ENCODE assay signal across 27 cellular contexts in the genomic region with DNA sequence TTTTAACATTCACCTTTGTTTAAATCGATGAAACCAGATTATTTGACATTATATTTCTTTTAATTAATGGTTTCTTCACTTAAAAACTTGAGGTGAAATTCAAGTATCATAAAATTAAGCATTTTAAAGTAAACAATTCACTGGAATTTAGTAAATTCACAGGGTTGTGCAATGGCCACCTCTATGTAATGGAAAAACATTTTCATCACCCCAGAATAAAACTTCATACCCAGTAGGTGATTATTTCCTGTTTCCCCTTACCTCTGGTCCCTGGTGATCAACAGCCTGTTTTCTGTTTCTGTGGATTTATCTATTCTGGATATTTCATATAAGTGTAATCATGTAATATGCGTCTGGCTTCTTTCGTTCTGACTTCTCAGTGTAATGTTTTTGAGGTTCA. TPM values are rescaled to one million over a fixed set of nuclear protein-coding genes. Genes with fewer than 3 reads are reported as not detected.
DNase-seq lines count a peak whose midpoint lies in the region; ATAC-seq and TF ChIP-seq lines count a peak whose summit lies in the region.
"Had no signal": no experiment of that assay in that cellular context is flagged by ENCODE, and none has a peak within 500 bp of the region (broad histone marks: within the 10 kb centered on the region; RNA-seq: fewer than 3 reads in every experiment).

No MANE protein-coding gene starts in this region.

- peak; percentile 49 for ATAC-seq in activated CD4-positive, alpha-beta T cell treated with anti-CD3 and anti-CD28 coated beads for 36 hours
- ATAC-seq in WTC11, result no peak
- no peak for ATAC-seq in activated CD8-positive, alpha-beta memory T cell treated with anti-CD3 and anti-CD28 coated beads, Interleukin-2, amount 10 ng/mL, durations not matched to agents 7 days and 5 days
- ATAC-seq: activated CD4-positive, CD25-positive, alpha-beta regulatory T cell treated with anti-CD3 and anti-CD28 coated beads, Interleukin-2, amount 50 U/mL, for 24 hours; body of pancreas; right lobe of liver had no signal

- CTCF ChIA-PET in activated CD4-positive, alpha-beta T cell treated with anti-CD3 and anti-CD28 coated beads for 36 hours (lab: Charles Lee), result no interaction called here
- CTCF ChIA-PET in A673 (lab: Charles Lee) (no interaction called here), WTC11 (lab: Charles Lee) (interaction anchor here (0.6 kb wide), 1 partner anchor 1074 kb away, joined by 3 read pairs; no protein-coding TSS in a partner anchor)
- CTCF ChIA-PET in activated CD8-positive, alpha-beta memory T cell treated with anti-CD3 and anti-CD28 coated beads, Interleukin-2, amount 10 ng/mL, durations not matched to agents 7 days and 5 days (lab: Charles Lee), result no interaction called here

- H3K36me3 Mint-ChIP-seq in activated CD4-positive, alpha-beta T cell treated with anti-CD3 and anti-CD28 coated beads for 36 hours (ENCODE audit: low read depth), result peaks cover 50% of the 10 kb centered on the region
- peaks cover 67% of the 10 kb centered on the region for H3K36me3 Mint-ChIP-seq in WTC11
- H3K36me3 Mint-ChIP-seq in activated CD8-positive, alpha-beta memory T cell treated with anti-CD3 and anti-CD28 coated beads, Interleukin-2, amount 10 ng/mL, durations not matched to agents 7 days and 5 days, result peaks cover 48% of the 10 kb centered on the region

- H3K27ac Mint-ChIP-seq in activated CD4-positive, alpha-beta T cell treated with anti-CD3 and anti-CD28 coated beads for 36 hours, result peak overlapping the region; percentile 85
- peak overlapping the region; percentile 19; the same call in 1 of the 2 replicates for H3K27ac Mint-ChIP-seq in WTC11
- H3K27ac Mint-ChIP-seq in activated CD8-positive, alpha-beta memory T cell treated with anti-CD3 and anti-CD28 coated beads, Interleukin-2, amount 10 ng/mL, durations not matched to agents 7 days and 5 days, result no peak overlapping the region
- H3K27ac Mint-ChIP-seq: progenitor cell of endocrine pancreas had no signal

- H3K27me3 ChIP-seq in A673 (replicated peaks; ENCODE audit: insufficient read depth, low read depth, low read length, poor library complexity), result no peaks in the 10 kb centered on the region
- H3K27me3 ChIP-seq: body of pancreas, hepatocyte, neutrophil, right lobe of liver, SJCRH30, uterus had no signal

- POLR2A ChIA-PET in activated CD4-positive, alpha-beta T cell treated with anti-CD3 and anti-CD28 coated beads for 36 hours (lab: Charles Lee), result no interaction called here
- POLR2A ChIA-PET in A673 (lab: Charles Lee; ENCODE audit: low non-redundant PET) (no interaction called here), WTC11 (lab: Charles Lee) (no interaction called here)

- BruUV-seq in A673 (replicated peaks; lab: Mats Ljungman, UMichigan), result no TSS peak

- H3K4me1 Mint-ChIP-seq in activated CD4-positive, alpha-beta T cell treated with anti-CD3 and anti-CD28 coated beads for 36 hours, result peaks cover 22% of the 10 kb centered on the region
- H3K4me1 Mint-ChIP-seq in WTC11, result peaks cover 7% of the 10 kb centered on the region; the same call in 1 of the 2 replicates
- H3K4me1 Mint-ChIP-seq in activated CD8-positive, alpha-beta memory T cell treated with anti-CD3 and anti-CD28 coated beads, Interleukin-2, amount 10 ng/mL, durations not matched to agents 7 days and 5 days, result peaks cover 21% of the 10 kb centered on the region

- no peak for DNase-seq in activated CD4-positive, alpha-beta T cell treated with anti-CD3 and anti-CD28 coated beads for 36 hours
- no peak for DNase-seq in activated CD4-positive, alpha-beta T cell treated with anti-CD3 and anti-CD28 coated beads, Interleukin-2, amount 50 U/mL, for 1 hour
- DNase-seq in A673 (ENCODE audit: low spot score) (no peak), WTC11 (ENCODE audit: low spot score) (no peak), fibroblast of villous mesenchyme (ENCODE audit: low read depth) (peak; percentile 47)
- DNase-seq in stimulated activated CD4-positive, alpha-beta T cell treated with anti-CD3 and anti-CD28 coated beads, Interleukin-1b, Interleukin-23, amount 100 ng/mL, for 48 hours, result no peak
- DNase-seq in activated CD8-positive, alpha-beta memory T cell treated with anti-CD3 and anti-CD28 coated beads, Interleukin-2, amount 10 ng/mL, durations not matched to agents 7 days and 5 days, result no peak
- no peak for DNase-seq in stimulated activated CD4-positive, alpha-beta T cell treated with anti-CD3 and anti-CD28 coated beads, Interleukin-12 subunit alpha, Interleukin-12 subunit beta, amount 100 ng/mL, for 4 hours
- DNase-seq: 8988T; body of pancreas; cerebellar nuclear complex; foreskin melanocyte; GOT3; mesendoderm; NCI-H1417; NCI-H2029 treated with DMSO at 0.1 percent for 48 hours; NCI-H2227 treated with DMSO at 0.1 percent for 48 hours; NCI-H69; right lobe of liver; SJCRH30; stimulated activated CD4-positive, alpha-beta T cell treated with anti-CD3 and anti-CD28 coated beads, Interleukin-4, amount 100 ng/mL, for 24 hours; stimulated activated naive CD4-positive, alpha-beta T cell; uterus had no signal

- H3K4me3 ChIP-seq in A673 (ENCODE audit: low read depth, low read length, poor library complexity, severe bottlenecking), result no peak overlapping the region
- no peak overlapping the region for H3K4me3 ChIP-seq in fibroblast of villous mesenchyme (ENCODE audit: low read depth, low read length)
- H3K4me3 ChIP-seq: body of pancreas, hepatocyte, right lobe of liver, SJCRH30, uterus had no signal

- peaks cover 56% of the 10 kb centered on the region for H3K36me3 ChIP-seq in A673 (ENCODE audit: insufficient read depth, low read length, poor library complexity, severe bottlenecking)
- H3K36me3 ChIP-seq: uterus had no signal

- no peak for TF ChIP-seq CTCF in A673 (conservative IDR thresholded peaks at IDR 0.05; ENCODE audit: low read depth, low read length)
- no peak for TF ChIP-seq CTCF in WTC11 (IDR thresholded peaks at IDR 0.05)
- TF ChIP-seq CTCF in fibroblast of villous mesenchyme (IDR thresholded peaks at IDR 0.05; ENCODE audit: insufficient read depth, low read depth, low read length), result no peak

- intact Hi-C loops in activated CD4-positive, alpha-beta T cell treated with anti-CD3 and anti-CD28 coated beads for 36 hours (cut with DNase I, micrococcal nuclease), result no loop called here
- intact Hi-C loops in A673 (cut with micrococcal nuclease; ENCODE audit: unreplicated experiment), result no loop called here

- H3K4me3 Mint-ChIP-seq in activated CD4-positive, alpha-beta T cell treated with anti-CD3 and anti-CD28 coated beads for 36 hours, result no peak overlapping the region
- no peak overlapping the region for H3K4me3 Mint-ChIP-seq in WTC11
- no peak overlapping the region for H3K4me3 Mint-ChIP-seq in activated CD8-positive, alpha-beta memory T cell treated with anti-CD3 and anti-CD28 coated beads, Interleukin-2, amount 10 ng/mL, durations not matched to agents 7 days and 5 days

- H3K9me3 Mint-ChIP-seq in activated CD4-positive, alpha-beta T cell treated with anti-CD3 and anti-CD28 coated beads for 36 hours (ENCODE audit: low read depth), result no peaks in the 10 kb centered on the region
- H3K9me3 Mint-ChIP-seq in WTC11, result no peaks in the 10 kb centered on the region
- H3K9me3 Mint-ChIP-seq in activated CD8-positive, alpha-beta memory T cell treated with anti-CD3 and anti-CD28 coated beads, Interleukin-2, amount 10 ng/mL, durations not matched to agents 7 days and 5 days (ENCODE audit: low read depth), result no peaks in the 10 kb centered on the region

- H3K27ac ChIP-seq in A673 (ENCODE audit: low read depth, low read length, poor library complexity, severe bottlenecking), result peak overlapping the region; percentile 25
- H3K27ac ChIP-seq: body of pancreas, hepatocyte, neutrophil, right lobe of liver, SJCRH30, uterus had no signal

- no peaks in the 10 kb centered on the region for H3K9me3 ChIP-seq in A673 (ENCODE audit: low read depth, low read length, poor library complexity, severe bottlenecking)
- H3K9me3 ChIP-seq: body of pancreas, neutrophil, right lobe of liver, SJCRH30, uterus had no signal

- H3K4me1 ChIP-seq in A673 (ENCODE audit: insufficient read depth, low read length, poor library complexity, severe bottlenecking), result no peaks in the 10 kb centered on the region
- H3K4me1 ChIP-seq: SJCRH30, uterus had no signal

- no peaks in the 10 kb centered on the region for H3K27me3 Mint-ChIP-seq in activated CD4-positive, alpha-beta T cell treated with anti-CD3 and anti-CD28 coated beads for 36 hours
- H3K27me3 Mint-ChIP-seq in WTC11 (ENCODE audit: low read depth), result no peaks in the 10 kb centered on the region
- H3K27me3 Mint-ChIP-seq in activated CD8-positive, alpha-beta memory T cell treated with anti-CD3 and anti-CD28 coated beads, Interleukin-2, amount 10 ng/mL, durations not matched to agents 7 days and 5 days, result no peaks in the 10 kb centered on the region
- H3K27me3 Mint-ChIP-seq: progenitor cell of endocrine pancreas had no signal

TF ChIP-seq in WTC11, 78 proteins besides CTCF, POLR2A, EP300 and RAD21 (continues in another document):
- no peak for TF ChIP-seq NR2C2 (CRISPR knock-in tag; IDR thresholded peaks at IDR 0.05)

RNA-seq across cellular contexts. Expression of gene HSPA4, which starts 27.2 kb away (rescaled TPM):
- total RNA-seq in activated CD4-positive, alpha-beta T cell treated with anti-CD3 and anti-CD28 coated beads for 36 hours, result 100 to 1,000 TPM; 243 to 268 TPM
- total RNA-seq in A673 (2021), result 323 and 337 TPM in 2 replicates
- 316 to 363 TPM (median 335 TPM) in 3 replicates for total RNA-seq in WTC11 (2021)
- total RNA-seq in fibroblast of villous mesenchyme, result 104 and 187 TPM in 2 replicates
- total RNA-seq in activated CD8-positive, alpha-beta memory T cell treated with anti-CD3 and anti-CD28 coated beads, Interleukin-2, amount 10 ng/mL, durations not matched to agents 7 days and 5 days, result 100 to 1,000 TPM; 105 to 169 TPM

RNA-seq across cellular contexts. Expression of gene ZCCHC10, which starts 52.7 kb away (rescaled TPM):
- 10 to 100 TPM; 25.7 to 32.2 TPM for total RNA-seq in activated CD4-positive, alpha-beta T cell treated with anti-CD3 and anti-CD28 coated beads for 36 hours
- total RNA-seq in A673 (2021) (31.2 and 33.4 TPM in 2 replicates), WTC11 (2021) (22.9 to 24.2 TPM (median 24.2 TPM) in 3 replicates), fibroblast of villous mesenchyme (11.0 and 25.5 TPM in 2 replicates)
- total RNA-seq in activated CD8-positive, alpha-beta memory T cell treated with anti-CD3 and anti-CD28 coated beads, Interleukin-2, amount 10 ng/mL, durations not matched to agents 7 days and 5 days, result 10 to 100 TPM; 24.7 to 32.0 TPM
